Comparison of ENCODE assay signal across 20 cellular contexts in the genomic region with DNA sequence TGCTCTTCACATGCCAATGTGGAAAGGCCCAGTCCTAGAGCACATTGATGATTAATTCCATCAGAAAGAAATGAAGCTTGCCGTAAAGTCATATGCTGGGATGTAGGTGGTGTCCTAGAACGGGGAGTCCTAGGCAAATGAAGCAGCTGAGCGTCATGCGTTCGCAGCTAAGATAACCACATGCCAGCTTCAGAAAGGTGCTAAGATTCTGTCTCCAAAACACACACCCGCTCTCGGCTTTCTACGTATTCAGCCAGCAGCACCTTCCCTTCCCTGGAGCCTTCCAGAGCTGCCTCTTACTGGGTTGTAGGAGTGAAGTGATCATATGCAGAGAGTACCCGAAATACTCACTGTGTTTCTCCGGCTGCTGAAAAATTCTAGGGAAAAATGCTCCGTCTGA.
"Had no signal": no experiment of that assay in that cellular context is flagged by ENCODE, and none has a peak within 500 bp of the region (broad histone marks: within the 10 kb centered on the region; RNA-seq: fewer than 3 reads in every experiment).

No MANE protein-coding gene starts in this region.

- H3K27ac Mint-ChIP-seq: activated naive CD4-positive, alpha-beta T cell treated with anti-CD3 and anti-CD28 coated beads, Interleukin-2, amount 50 U/mL, for 72 hours; mesothelial cell of epicardium; nephron; stimulated activated memory B cell treated with anti-CD40 and anti-IgM and Interleukin-4, amounts not matched to agents 10 μg/mL and 1 μg/mL and 100 μg/mL, for 72 hours; type B pancreatic cell had no signal

- H3K27me3 Mint-ChIP-seq: type B pancreatic cell had no signal

- ATAC-seq: activated naive CD4-positive, alpha-beta T cell treated with anti-CD3 and anti-CD28 coated beads, Interleukin-2, amount 50 U/mL, for 72 hours; pancreas; sciatic nerve; stimulated activated memory B cell treated with anti-CD40 and anti-IgM and Interleukin-4, amounts not matched to agents 10 μg/mL and 1 μg/mL and 100 μg/mL, for 72 hours had no signal

- H3K27me3 ChIP-seq: breast epithelium, neutrophil, pancreas had no signal

- H3K27ac ChIP-seq: breast epithelium, left ventricle myocardium inferior, neutrophil, pancreas, thoracic aorta had no signal

- H3K36me3 Mint-ChIP-seq: activated naive CD4-positive, alpha-beta T cell treated with anti-CD3 and anti-CD28 coated beads, Interleukin-2, amount 50 U/mL, for 72 hours; mesothelial cell of epicardium; stimulated activated memory B cell treated with anti-CD40 and anti-IgM and Interleukin-4, amounts not matched to agents 10 μg/mL and 1 μg/mL and 100 μg/mL, for 72 hours; type B pancreatic cell had no signal

- DNase-seq: activated CD4-positive, alpha-beta T cell treated with anti-CD3 and anti-CD28 coated beads for 1 hour; activated CD4-positive, alpha-beta T cell treated with anti-CD3 and anti-CD28 coated beads, Interleukin-2, amount 50 U/mL, for 1 hour; activated gamma-delta T cell treated with Interleukin-2 at 50 U/mL for 16 hours; activated T-cell treated with anti-CD3 and anti-CD28 coated beads, Interleukin-2, amount 50 U/mL, for 1 hour; cerebellar nuclear complex; cortex of kidney; pancreas; small intestine; stimulated activated CD4-positive, alpha-beta T cell treated with anti-CD3 and anti-CD28 coated beads, Interleukin-15, amount 100 ng/mL, for 24 hours; T-helper 9 cell had no signal

- H3K4me3 ChIP-seq: breast epithelium, left ventricle myocardium inferior, pancreas, thoracic aorta had no signal

- H3K4me3 Mint-ChIP-seq: mesothelial cell of epicardium; nephron; stimulated activated memory B cell treated with anti-CD40 and anti-IgM and Interleukin-4, amounts not matched to agents 10 μg/mL and 1 μg/mL and 100 μg/mL, for 72 hours; type B pancreatic cell had no signal

- H3K4me1 ChIP-seq: breast epithelium, left ventricle myocardium inferior, pancreas had no signal

- H3K9me3 Mint-ChIP-seq: activated naive CD4-positive, alpha-beta T cell treated with anti-CD3 and anti-CD28 coated beads, Interleukin-2, amount 50 U/mL, for 72 hours; mesothelial cell of epicardium; nephron; stimulated activated memory B cell treated with anti-CD40 and anti-IgM and Interleukin-4, amounts not matched to agents 10 μg/mL and 1 μg/mL and 100 μg/mL, for 72 hours; type B pancreatic cell had no signal

- H3K36me3 ChIP-seq: breast epithelium, left ventricle myocardium inferior, neutrophil, pancreas, thoracic aorta had no signal
